15 cellular contexts compared by ENCODE assay signal in genomic region chr20:4022386-4023350, GRCh38. TPM values are rescaled to one million over a fixed set of nuclear protein-coding genes. Genes with fewer than 3 reads are reported as not detected.
A peak's percentile ranks its signal among the peaks of the same experiment; 100 is the strongest.
DNase-seq lines count a peak whose midpoint lies in the region; ATAC-seq and TF ChIP-seq lines count a peak whose summit lies in the region.
"Had no signal": no experiment of that assay in that cellular context is flagged by ENCODE, and none has a peak within 500 bp of the region (broad histone marks: within the 10 kb centered on the region; RNA-seq: fewer than 3 reads in every experiment).

No MANE protein-coding gene starts in this region.

- intact Hi-C loops in Caco-2 (cut with micrococcal nuclease; ENCODE audit: unreplicated experiment) (no loop called here), Right ventricle myocardium superior (cut with DNase I) (no loop called here)

- CTCF ChIA-PET in Caco-2 (lab: Charles Lee) = no interaction called here

- H3K9me3 ChIP-seq in Caco-2 (no peaks in the 10 kb centered on the region), neutrophil (no peaks in the 10 kb centered on the region)

- H3K4me3 Mint-ChIP-seq in Caco-2 (ENCODE audit: unreplicated experiment) = no peak overlapping the region
- H3K4me3 Mint-ChIP-seq: activated naive CD4-positive, alpha-beta T cell treated with anti-CD3 and anti-CD28 coated beads, Interleukin-2, amount 10 ng/mL, durations not matched to agents 7 days and 5 days; stimulated activated memory B cell treated with anti-CD40 and anti-IgM and Interleukin-4, amounts not matched to agents 10 μg/mL and 1 μg/mL and 100 μg/mL, for 72 hours had no signal

- H3K4me1 ChIP-seq in Caco-2 (peaks cover 12% of the 10 kb centered on the region), neutrophil (ENCODE audit: control insufficient read depth in 1 of 2, insufficient read depth in 1 of 2, low read depth in 1 of 2, low read length in 1 of 2) (peaks cover 48 to 53% of the 10 kb centered on the region in 2 experiments)

- no peaks in the 10 kb centered on the region for H3K36me3 Mint-ChIP-seq in Caco-2 (ENCODE audit: insufficient read depth, unreplicated experiment)
- H3K36me3 Mint-ChIP-seq: activated naive CD4-positive, alpha-beta T cell treated with anti-CD3 and anti-CD28 coated beads, Interleukin-2, amount 10 ng/mL, durations not matched to agents 7 days and 5 days; stimulated activated memory B cell treated with anti-CD40 and anti-IgM and Interleukin-4, amounts not matched to agents 10 μg/mL and 1 μg/mL and 100 μg/mL, for 72 hours had no signal

- H3K4me3 ChIP-seq in Caco-2 (ENCODE audit: low read depth, low read length) = no peak overlapping the region
- no peak overlapping the region for H3K4me3 ChIP-seq in neutrophil (ENCODE audit: low read depth in 1 of 2, low read length in 1 of 2)
- H3K4me3 ChIP-seq: K562 had no signal

- H3K9me3 Mint-ChIP-seq in Caco-2 (ENCODE audit: unreplicated experiment) = peaks cover 15% of the 10 kb centered on the region
- H3K9me3 Mint-ChIP-seq: activated naive CD4-positive, alpha-beta T cell treated with anti-CD3 and anti-CD28 coated beads, Interleukin-2, amount 10 ng/mL, durations not matched to agents 7 days and 5 days had no signal

- DNase-seq in Caco-2 = no peak
- peak; percentile 88 for DNase-seq in NCI-H69 (lab: John Stamatoyannopoulos, UW)
- no peak for DNase-seq in Right ventricle myocardium superior
- DNase-seq in pons (ENCODE audit: low spot score) = no peak
- DNase-seq in superior temporal gyrus (ENCODE audit: extremely low spot score) = no peak
- DNase-seq: activated CD4-positive, CD25-positive, alpha-beta regulatory T cell treated with anti-CD3 and anti-CD28 coated beads, Interleukin-2, amount 50 U/mL, for 72 hours; activated naive CD4-positive, alpha-beta T cell treated with anti-CD3 and anti-CD28 coated beads, Interleukin-2, amount 10 ng/mL, durations not matched to agents 7 days and 5 days; NCI-H1105 treated with DMSO at 0.1 percent for 48 hours; NCI-H2227 treated with DMSO at 0.1 percent for 48 hours; SHP77 had no signal

- peak overlapping the region; percentile 54 for H3K27ac ChIP-seq in neutrophil

- no peaks in the 10 kb centered on the region for H3K27me3 ChIP-seq in Caco-2 (replicated peaks; ENCODE audit: control insufficient read depth, insufficient read depth, low read length)
- no peaks in the 10 kb centered on the region for H3K27me3 ChIP-seq in neutrophil

- peak overlapping the region; percentile 56 for H3K27ac Mint-ChIP-seq in Caco-2 (ENCODE audit: unreplicated experiment)
- H3K27ac Mint-ChIP-seq: activated naive CD4-positive, alpha-beta T cell treated with anti-CD3 and anti-CD28 coated beads, Interleukin-2, amount 10 ng/mL, durations not matched to agents 7 days and 5 days; stimulated activated memory B cell treated with anti-CD40 and anti-IgM and Interleukin-4, amounts not matched to agents 10 μg/mL and 1 μg/mL and 100 μg/mL, for 72 hours had no signal

- ATAC-seq in Right ventricle myocardium superior (ENCODE audit: poor library complexity) = peak; percentile 43
- ATAC-seq in GM21717 (IDR thresholded peaks at IDR 0.05; ENCODE audit: unreplicated experiment) = no peak
- no peak for ATAC-seq in GM19328 (IDR thresholded peaks at IDR 0.05; ENCODE audit: unreplicated experiment)
- ATAC-seq: K562; stimulated activated memory B cell treated with anti-CD40 and anti-IgM and Interleukin-4, amounts not matched to agents 10 μg/mL and 1 μg/mL and 100 μg/mL, for 72 hours had no signal

- H3K4me1 Mint-ChIP-seq in Caco-2 (ENCODE audit: low read depth, unreplicated experiment) = peaks cover 8% of the 10 kb centered on the region

- TF ChIP-seq CTCF in Caco-2 (IDR thresholded peaks at IDR 0.05; ENCODE audit: insufficient read depth in 1 of 2, low read depth in 1 of 2, low read length in 1 of 2, severe bottlenecking in 1 of 2, unreplicated experiment in 1 of 2) = no peak
- no peak for TF ChIP-seq CTCF in neutrophil (IDR thresholded peaks at IDR 0.05)

- BruUV-seq in Caco-2 (replicated peaks; lab: Mats Ljungman, UMichigan) = no TSS peak

- POLR2A ChIA-PET in Caco-2 (lab: Charles Lee) = no interaction called here

- H3K27me3 Mint-ChIP-seq in Caco-2 (ENCODE audit: insufficient read depth, unreplicated experiment) = no peaks in the 10 kb centered on the region

- no peaks in the 10 kb centered on the region for H3K36me3 ChIP-seq in Caco-2 (ENCODE audit: control insufficient read depth, insufficient read depth, low read length)
- H3K36me3 ChIP-seq in neutrophil = no peaks in the 10 kb centered on the region

RNA-seq across cellular contexts. Expression of gene RNF24, which starts 7.3 kb away (rescaled TPM):
- 9.1 and 12.4 TPM in 2 replicates for total RNA-seq in Caco-2 (2022)
- total RNA-seq in Right ventricle myocardium superior = 4.8 TPM
